Comparison of ENCODE assay signal across 1 cellular context in the genomic region with DNA sequence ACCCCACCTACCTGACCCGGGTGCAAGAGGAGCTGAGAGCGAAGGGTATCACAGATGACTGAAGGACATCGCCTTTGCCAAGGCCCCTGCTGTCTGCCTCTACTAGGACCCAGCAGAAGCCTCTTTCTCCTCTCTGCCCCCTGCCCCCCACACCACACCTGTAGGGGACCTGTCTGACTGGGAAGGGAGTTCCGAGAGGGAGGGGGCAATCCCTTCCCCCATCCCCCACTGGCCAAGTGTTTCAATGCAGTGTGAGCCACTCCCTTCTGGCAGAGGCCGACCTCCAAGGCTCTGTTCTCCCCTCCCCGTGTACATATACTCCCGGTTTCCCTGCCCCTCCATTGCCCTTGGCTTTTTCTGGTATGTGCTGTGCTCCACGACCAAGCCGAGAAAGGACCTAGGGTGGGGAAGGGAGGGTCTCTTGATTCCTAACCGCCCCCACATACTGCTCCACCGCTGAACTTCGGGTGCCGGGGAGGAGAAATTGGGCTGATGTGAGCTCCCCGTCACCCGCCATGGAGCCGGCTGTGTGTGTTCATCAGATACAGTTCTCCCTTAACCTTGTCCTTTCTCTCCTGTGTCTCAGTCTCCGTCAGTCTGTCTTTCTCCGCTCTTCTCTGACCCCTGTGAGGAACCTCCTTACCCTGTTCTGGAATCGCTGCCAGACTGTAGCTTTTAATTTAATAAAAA.
TF ChIP-seq lines count a peak whose summit lies in the region.

No MANE protein-coding gene starts in this region.

TF ChIP-seq in HEK293, 187 proteins besides CTCF, POLR2A, EP300 and RAD21 (continued from another document):
- TF ChIP-seq PATZ1 (tag by site-specific recombination; IDR thresholded peaks at IDR 0.05) (peak; percentile 32; the same call in 1 of the 2 replicates), WT1 (tag by site-specific recombination; IDR thresholded peaks at IDR 0.05) (peak; percentile 35; the same call in 1 of the 2 replicates)
